Comparison of ENCODE assay signal across 10 cellular contexts in genomic region chr4:828641-829271, GRCh38. TPM values are rescaled to one million over a fixed set of nuclear protein-coding genes. Genes with fewer than 3 reads are reported as not detected.
DNase-seq lines count a peak whose midpoint lies in the region; ATAC-seq and TF ChIP-seq lines count a peak whose summit lies in the region.
"Had no signal": no experiment of that assay in that cellular context is flagged by ENCODE, and none has a peak within 500 bp of the region (broad histone marks: within the 10 kb centered on the region; RNA-seq: fewer than 3 reads in every experiment).

No MANE protein-coding gene starts in this region.

- H3K36me3 ChIP-seq in PC-3 (ENCODE audit: low read depth, low read length) (no peaks in the 10 kb centered on the region), osteoblast (ENCODE audit: insufficient read depth, low read length) (no peaks in the 10 kb centered on the region)

- H4K20me1 ChIP-seq in PC-3 (ENCODE audit: low read length) (no peaks in the 10 kb centered on the region), osteoblast (ENCODE audit: insufficient read depth, low read length) (no peaks in the 10 kb centered on the region)

- CTCF ChIA-PET in PC-3 (lab: Charles Lee) = no interaction called here

- H2AFZ ChIP-seq in PC-3 (ENCODE audit: low read length) = no peak overlapping the region
- H2AFZ ChIP-seq in osteoblast (ENCODE audit: low read length) = no peak overlapping the region

- no peak overlapping the region for H3K4me2 ChIP-seq in PC-3 (ENCODE audit: low read length)
- no peak overlapping the region for H3K4me2 ChIP-seq in osteoblast (ENCODE audit: insufficient read depth, low read length)

- H3K9me3 ChIP-seq in PC-3 (ENCODE audit: low read length) (no peaks in the 10 kb centered on the region), osteoblast (ENCODE audit: low read depth, low read length) (no peaks in the 10 kb centered on the region)

- no peaks in the 10 kb centered on the region for H3K9me2 ChIP-seq in PC-3 (replicated peaks; ENCODE audit: low read length)

- ATAC-seq in PC-3 = 0 out of 2 replicates have a peak, but pooled peaks have one; percentile 20
- no peak for ATAC-seq in HG03354 (IDR thresholded peaks at IDR 0.05; ENCODE audit: poor library complexity, severe bottlenecking, unreplicated experiment)
- ATAC-seq in GM21526 (IDR thresholded peaks at IDR 0.05; ENCODE audit: low FRiP score, unreplicated experiment) = no peak
- ATAC-seq: activated CD4-positive, CD25-positive, alpha-beta regulatory T cell treated with anti-CD3 and anti-CD28 coated beads, Interleukin-2, amount 50 U/mL, for 24 hours had no signal

- intact Hi-C loops in PC-3 (cut with micrococcal nuclease) = no loop called here

- H3K27ac ChIP-seq in PC-3 (ENCODE audit: low read length) = no peak overlapping the region
- H3K27ac ChIP-seq in osteoblast (ENCODE audit: low read depth, low read length) = no peak overlapping the region

- H3K9ac ChIP-seq in PC-3 (ENCODE audit: low read length) = no peak overlapping the region

- POLR2A ChIA-PET in PC-3 (lab: Charles Lee; ENCODE audit: unreplicated experiment) = interaction anchor here (0.6 kb wide), 1 partner anchor 55 kb away, joined by 3 read pairs; no protein-coding TSS in a partner anchor

- H3K4me1 ChIP-seq in PC-3 (ENCODE audit: insufficient read depth, low read length) = no peaks in the 10 kb centered on the region
- no peaks in the 10 kb centered on the region for H3K4me1 ChIP-seq in osteoblast (ENCODE audit: insufficient read depth, low read length)

- H3K27me3 ChIP-seq in PC-3 (ENCODE audit: low read length) (peaks cover 10% of the 10 kb centered on the region; the same call in 1 of the 2 replicates), osteoblast (ENCODE audit: insufficient read depth, low read length) (peaks cover 44% of the 10 kb centered on the region)

- BruUV-seq in PC-3 (replicated peaks; lab: Mats Ljungman, UMichigan) = no TSS peak

- H3K79me2 ChIP-seq in PC-3 (ENCODE audit: low read length) (no peaks in the 10 kb centered on the region), osteoblast (ENCODE audit: insufficient read depth, low read length) (no peaks in the 10 kb centered on the region)

- peak; percentile 26 for TF ChIP-seq CTCF in GM12873 (IDR thresholded peaks at IDR 0.05; ENCODE audit: insufficient read depth, low read depth, low read length, missing control alignments)
- 0 out of 2 replicates have a peak, but pooled peaks have one; percentile 15 for TF ChIP-seq CTCF in PC-3 (conservative IDR thresholded peaks at IDR 0.05; ENCODE audit: low read depth, low read length)
- TF ChIP-seq CTCF in fibroblast of villous mesenchyme (IDR thresholded peaks at IDR 0.05; ENCODE audit: insufficient read depth, low read depth, low read length) = peak; percentile 14
- TF ChIP-seq CTCF in osteoblast (IDR thresholded peaks at IDR 0.05; ENCODE audit: extremely low read depth, low read depth, low read length) = peak; percentile 17

- no peak for TF ChIP-seq POLR2A in erythroblast (IDR thresholded peaks at IDR 0.05; ENCODE audit: low read length)

- no peak for DNase-seq in PC-3
- DNase-seq in fibroblast of villous mesenchyme (ENCODE audit: low read depth) = no peak
- peak; percentile 96 for DNase-seq in osteoblast (ENCODE audit: insufficient read length, low spot score, missing footprints)
- no peak for DNase-seq in erythroblast (lab: John Stamatoyannopoulos, UW)
- DNase-seq in activated CD4-positive, alpha-beta T cell treated with anti-CD3 and anti-CD28 coated beads for 48 hours = no peak
- DNase-seq: amniotic stem cell had no signal

- no peaks in the 10 kb centered on the region for H3F3A ChIP-seq in PC-3 (ENCODE audit: low read length, unreplicated experiment)

- no peak overlapping the region for H3K4me3 ChIP-seq in PC-3 (ENCODE audit: low read length)
- H3K4me3 ChIP-seq in fibroblast of villous mesenchyme (ENCODE audit: low read depth, low read length) = no peak overlapping the region
- no peak overlapping the region for H3K4me3 ChIP-seq in osteoblast (ENCODE audit: insufficient read depth, low read length)

RNA-seq across cellular contexts. Expression of gene CPLX1, which starts 2.8 kb away (rescaled TPM):
- total RNA-seq in PC-3 (2014; rRNA removed) = 0.87 and 2.6 TPM in 2 replicates
- not detected in 2 replicates for total RNA-seq in fibroblast of villous mesenchyme
- not detected in 2 replicates for total RNA-seq in osteoblast
